16 cellular contexts compared by ENCODE assay signal in the genomic region with DNA sequence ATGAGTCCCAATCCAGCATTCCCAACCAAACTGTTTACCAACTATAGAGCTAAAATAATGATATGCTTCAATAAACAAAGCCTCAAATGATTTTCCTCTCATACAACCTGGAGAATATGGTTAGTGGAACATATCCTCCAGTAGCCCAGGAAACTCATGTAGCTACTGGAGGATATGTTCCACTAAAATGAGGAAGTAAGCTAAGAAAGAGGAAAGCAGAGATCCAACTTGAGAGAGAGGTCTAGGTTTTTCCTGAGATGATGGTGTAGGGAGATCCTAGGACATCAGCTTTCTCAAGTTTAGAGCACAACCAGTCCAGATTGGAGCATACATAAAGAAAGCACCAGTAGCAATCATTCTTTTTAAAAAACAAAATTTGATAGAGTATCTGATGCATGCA.
"Had no signal": no experiment of that assay in that cellular context is flagged by ENCODE, and none has a peak within 500 bp of the region (broad histone marks: within the 10 kb centered on the region; RNA-seq: fewer than 3 reads in every experiment).

No MANE protein-coding gene starts in this region.

- ATAC-seq: activated T-cell treated with anti-CD3 and anti-CD28 coated beads, Interleukin-2, amount 50 U/mL, for 4 hours; left lung; mucosa of descending colon; naive thymus-derived CD4-positive, alpha-beta T cell; stimulated activated effector memory CD8-positive, alpha-beta T cell treated with anti-CD3 and anti-CD28 coated beads, Interleukin-12 subunit alpha, Interleukin-12 subunit beta, amount 100 ng/mL, for 72 hours had no signal

- FAIRE-seq: islet of Langerhans had no signal

- H3K27ac ChIP-seq: adrenal gland, cardiac muscle cell, left lung, parathyroid adenoma, thoracic aorta had no signal

- H2AFZ ChIP-seq: parathyroid adenoma had no signal

- DNase-seq: activated CD4-positive, alpha-beta memory T cell treated with anti-CD3 and anti-CD28 coated beads, Interleukin-2, amount 10 ng/mL, durations not matched to agents 7 days and 5 days; activated CD4-positive, alpha-beta T cell treated with anti-CD3 and anti-CD28 coated beads for 4 hours; activated effector memory CD4-positive, alpha-beta T cell treated with Interleukin-2 at 50 U/mL for 16 hours; activated T-cell treated with anti-CD3 and anti-CD28 coated beads, Interleukin-2, amount 50 U/mL, for 4 hours; erythroblast; left lung; mucosa of descending colon; naive thymus-derived CD4-positive, alpha-beta T cell; retina; T1000 had no signal

- H3K4me3 ChIP-seq: adrenal gland, cardiac muscle cell, left lung, mucosa of descending colon, thoracic aorta had no signal

- H3K27me3 ChIP-seq: adrenal gland, cardiac muscle cell, left lung had no signal

- H3K9me3 ChIP-seq: adrenal gland, left lung, mucosa of descending colon, thoracic aorta had no signal

- H3K9ac ChIP-seq: parathyroid adenoma had no signal

- H3K79me2 ChIP-seq: parathyroid adenoma had no signal

- H3K36me3 ChIP-seq: adrenal gland, cardiac muscle cell, left lung, thoracic aorta had no signal

- H3K4me1 ChIP-seq: parathyroid adenoma had no signal
